ENCODE assay signal across 1 cellular context in genomic region chr19:868458-869244, GRCh38.
TF ChIP-seq lines count a peak whose summit lies in the region.

No MANE protein-coding gene starts in this region.

TF ChIP-seq in K562, 482 proteins besides CTCF, POLR2A, EP300 and RAD21:
- no peak for TF ChIP-seq THRB (CRISPR knock-in tag; conservative IDR thresholded peaks at IDR 0.05)
- TF ChIP-seq CCNT2 (IDR thresholded peaks at IDR 0.05; ENCODE audit: borderline replicate concordance, extremely low read depth, insufficient read length, low read depth, low read length): peak; percentile 19
- TF ChIP-seq JUN (IDR thresholded peaks at IDR 0.05; ENCODE audit: borderline replicate concordance, low read depth, low read length): no peak
- no peak for TF ChIP-seq JUN (CRISPR knock-in tag; IDR thresholded peaks at IDR 0.05; ENCODE audit: borderline replicate concordance)
- peak; percentile 87 for TF ChIP-seq RBM22 (IDR thresholded peaks at IDR 0.05; ENCODE audit: low read depth, low read length, poor library complexity, severe bottlenecking)
- TF ChIP-seq MAFF (IDR thresholded peaks at IDR 0.05; ENCODE audit: low read length): no peak
- TF ChIP-seq HNRNPH1 (optimal IDR thresholded peaks at IDR 0.05; ENCODE audit: low read depth, low read length): no peak
- TF ChIP-seq RBM34 (IDR thresholded peaks at IDR 0.05; ENCODE audit: borderline replicate concordance, insufficient read depth, low read length): no peak
- TF ChIP-seq, protein P1, sequence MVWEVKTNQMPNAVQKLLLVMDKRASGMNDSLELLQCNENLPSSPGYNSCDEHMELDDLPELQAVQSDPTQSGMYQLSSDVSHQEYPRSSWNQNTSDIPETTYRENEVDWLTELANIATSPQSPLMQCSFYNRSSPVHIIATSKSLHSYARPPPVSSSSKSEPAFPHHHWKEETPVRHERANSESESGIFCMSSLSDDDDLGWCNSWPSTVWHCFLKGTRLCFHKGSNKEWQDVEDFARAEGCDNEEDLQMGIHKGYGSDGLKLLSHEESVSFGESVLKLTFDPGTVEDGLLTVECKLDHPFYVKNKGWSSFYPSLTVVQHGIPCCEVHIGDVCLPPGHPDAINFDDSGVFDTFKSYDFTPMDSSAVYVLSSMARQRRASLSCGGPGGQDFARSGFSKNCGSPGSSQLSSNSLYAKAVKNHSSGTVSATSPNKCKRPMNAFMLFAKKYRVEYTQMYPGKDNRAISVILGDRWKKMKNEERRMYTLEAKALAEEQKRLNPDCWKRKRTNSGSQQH (CRISPR knock-in tag; IDR thresholded peaks at IDR 0.05): no peak
- no peak for TF ChIP-seq RBM14 (IDR thresholded peaks at IDR 0.05; ENCODE audit: borderline replicate concordance, insufficient read depth, low read depth, low read length)
- TF ChIP-seq CREB1 (IDR thresholded peaks at IDR 0.05): no peak
- TF ChIP-seq CREB1 (CRISPR knock-in tag; IDR thresholded peaks at IDR 0.05): no peak
- TF ChIP-seq NRF1 (conservative IDR thresholded peaks at IDR 0.05 in 1 of 2, IDR thresholded peaks at IDR 0.05 in 1 of 2): no peak
- no peak for TF ChIP-seq CBX3 (IDR thresholded peaks at IDR 0.05; ENCODE audit: borderline replicate concordance in 1 of 2, low read length in 2 of 2)
- no peak for TF ChIP-seq JUND (IDR thresholded peaks at IDR 0.05; ENCODE audit: borderline replicate concordance, low read depth, low read length)
- TF ChIP-seq JUND (tag; IDR thresholded peaks at IDR 0.05; ENCODE audit: borderline replicate concordance, low read depth, low read length): no peak
- no peak for TF ChIP-seq STAT5B (CRISPR knock-in tag; IDR thresholded peaks at IDR 0.05)
- TF ChIP-seq KDM4B (IDR thresholded peaks at IDR 0.05; ENCODE audit: borderline replicate concordance in 2 of 2, low read depth in 1 of 2): no peak
- TF ChIP-seq ZNF175 (CRISPR knock-in tag; IDR thresholded peaks at IDR 0.05; ENCODE audit: low read depth): no peak
- no peak for TF ChIP-seq GTF2B (IDR thresholded peaks at IDR 0.05; ENCODE audit: extremely low read depth, insufficient read length)
- TF ChIP-seq ERF (CRISPR knock-in tag; IDR thresholded peaks at IDR 0.05): peak; percentile 51; the same call in 1 of the 2 replicates
- peak; percentile 50 for TF ChIP-seq PRPF4 (IDR thresholded peaks at IDR 0.05; ENCODE audit: insufficient read depth, low read depth, low read length, poor library complexity, severe bottlenecking)
- no peak for TF ChIP-seq BHLHE40 (IDR thresholded peaks at IDR 0.05; ENCODE audit: low read length)
- no peak for TF ChIP-seq RBM39 (optimal IDR thresholded peaks at IDR 0.05; ENCODE audit: low read depth, low read length)
- 0 out of 2 replicates have a peak, but pooled peaks have one; percentile 70 for TF ChIP-seq ZNF717 (CRISPR knock-in tag; IDR thresholded peaks at IDR 0.05)
- TF ChIP-seq FIP1L1 (IDR thresholded peaks at IDR 0.05; ENCODE audit: low read depth, low read length, poor library complexity, severe bottlenecking): peak; percentile 24
- TF ChIP-seq PCBP1 (IDR thresholded peaks at IDR 0.05; ENCODE audit: low read depth, low read length, poor library complexity, severe bottlenecking): peak; percentile 41
- no peak for TF ChIP-seq SRSF7 (optimal IDR thresholded peaks at IDR 0.05; ENCODE audit: low read depth, low read length)
- no peak for TF ChIP-seq L3MBTL2 (IDR thresholded peaks at IDR 0.05)
- TF ChIP-seq ZNF24 (IDR thresholded peaks at IDR 0.05): no peak
- 0 out of 2 replicates have a peak, but pooled peaks have one; percentile 39 for TF ChIP-seq PTBP1 (IDR thresholded peaks at IDR 0.05; ENCODE audit: low read depth, low read length)
- TF ChIP-seq MECOM (CRISPR knock-in tag; IDR thresholded peaks at IDR 0.05): no peak
- no peak for TF ChIP-seq ZNF197 (CRISPR knock-in tag; IDR thresholded peaks at IDR 0.05; ENCODE audit: low read depth)
- no peak for TF ChIP-seq IFI16 (CRISPR knock-in tag; IDR thresholded peaks at IDR 0.05)
- TF ChIP-seq YBX1 (IDR thresholded peaks at IDR 0.05): no peak
- TF ChIP-seq ETV6 (IDR thresholded peaks at IDR 0.05; ENCODE audit: borderline replicate concordance in 1 of 2, low read depth in 2 of 2, low read length in 1 of 2): no peak
- no peak for TF ChIP-seq ETV6 (CRISPR knock-in tag; IDR thresholded peaks at IDR 0.05; ENCODE audit: borderline replicate concordance)
- 0 out of 4 replicates have a peak, but pooled peaks of 1 of the 2 experiments have one; percentile 20 for TF ChIP-seq FOXA3 (CRISPR knock-in tag; conservative IDR thresholded peaks at IDR 0.05 in 1 of 2, IDR thresholded peaks at IDR 0.05 in 1 of 2)
- 0 out of 2 replicates have a peak, but pooled peaks have one; percentile 27 for TF ChIP-seq E2F3 (CRISPR knock-in tag; IDR thresholded peaks at IDR 0.05)
- TF ChIP-seq HIVEP1 (CRISPR knock-in tag; IDR thresholded peaks at IDR 0.05): no peak
- TF ChIP-seq TFAP4 (CRISPR knock-in tag; IDR thresholded peaks at IDR 0.05; ENCODE audit: borderline replicate concordance): peak; percentile 35; the same call in 1 of the 2 replicates
- no peak for TF ChIP-seq BRF2 (IDR thresholded peaks at IDR 0.05; ENCODE audit: borderline replicate concordance, insufficient read depth, insufficient read length)
- TF ChIP-seq SAP30 (IDR thresholded peaks at IDR 0.05; ENCODE audit: borderline replicate concordance, insufficient read depth, low read depth, low read length, poor library complexity, severe bottlenecking): no peak
- TF ChIP-seq RBFOX2 (IDR thresholded peaks at IDR 0.05; ENCODE audit: low read depth, low read length): peak; percentile 68
- TF ChIP-seq KLF1 (tag; IDR thresholded peaks at IDR 0.05): no peak
- peak; percentile 64 for TF ChIP-seq ZBTB33 (CRISPR knock-in tag; IDR thresholded peaks at IDR 0.05)
- TF ChIP-seq ILF3 (IDR thresholded peaks at IDR 0.05; ENCODE audit: borderline replicate concordance): no peak
- TF ChIP-seq POLR2G (IDR thresholded peaks at IDR 0.05; ENCODE audit: low read depth, low read length): peak; percentile 70
- no peak for TF ChIP-seq HMG20B (CRISPR knock-in tag; IDR thresholded peaks at IDR 0.05)
- no peak for TF ChIP-seq ZNF253 (CRISPR knock-in tag; conservative IDR thresholded peaks at IDR 0.05)
- TF ChIP-seq, protein P2, sequence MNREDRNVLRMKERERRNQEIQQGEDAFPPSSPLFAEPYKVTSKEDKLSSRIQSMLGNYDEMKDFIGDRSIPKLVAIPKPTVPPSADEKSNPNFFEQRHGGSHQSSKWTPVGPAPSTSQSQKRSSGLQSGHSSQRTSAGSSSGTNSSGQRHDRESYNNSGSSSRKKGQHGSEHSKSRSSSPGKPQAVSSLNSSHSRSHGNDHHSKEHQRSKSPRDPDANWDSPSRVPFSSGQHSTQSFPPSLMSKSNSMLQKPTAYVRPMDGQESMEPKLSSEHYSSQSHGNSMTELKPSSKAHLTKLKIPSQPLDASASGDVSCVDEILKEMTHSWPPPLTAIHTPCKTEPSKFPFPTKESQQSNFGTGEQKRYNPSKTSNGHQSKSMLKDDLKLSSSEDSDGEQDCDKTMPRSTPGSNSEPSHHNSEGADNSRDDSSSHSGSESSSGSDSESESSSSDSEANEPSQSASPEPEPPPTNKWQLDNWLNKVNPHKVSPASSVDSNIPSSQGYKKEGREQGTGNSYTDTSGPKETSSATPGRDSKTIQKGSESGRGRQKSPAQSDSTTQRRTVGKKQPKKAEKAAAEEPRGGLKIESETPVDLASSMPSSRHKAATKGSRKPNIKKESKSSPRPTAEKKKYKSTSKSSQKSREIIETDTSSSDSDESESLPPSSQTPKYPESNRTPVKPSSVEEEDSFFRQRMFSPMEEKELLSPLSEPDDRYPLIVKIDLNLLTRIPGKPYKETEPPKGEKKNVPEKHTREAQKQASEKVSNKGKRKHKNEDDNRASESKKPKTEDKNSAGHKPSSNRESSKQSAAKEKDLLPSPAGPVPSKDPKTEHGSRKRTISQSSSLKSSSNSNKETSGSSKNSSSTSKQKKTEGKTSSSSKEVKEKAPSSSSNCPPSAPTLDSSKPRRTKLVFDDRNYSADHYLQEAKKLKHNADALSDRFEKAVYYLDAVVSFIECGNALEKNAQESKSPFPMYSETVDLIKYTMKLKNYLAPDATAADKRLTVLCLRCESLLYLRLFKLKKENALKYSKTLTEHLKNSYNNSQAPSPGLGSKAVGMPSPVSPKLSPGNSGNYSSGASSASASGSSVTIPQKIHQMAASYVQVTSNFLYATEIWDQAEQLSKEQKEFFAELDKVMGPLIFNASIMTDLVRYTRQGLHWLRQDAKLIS (CRISPR knock-in tag; IDR thresholded peaks at IDR 0.05): no peak
- peak; percentile 69 for TF ChIP-seq SUPT5H (IDR thresholded peaks at IDR 0.05)
